10 cellular contexts compared by ENCODE assay signal in genomic region chr9:73157811-73158210, GRCh38. TPM values are rescaled to one million over a fixed set of nuclear protein-coding genes. Genes with fewer than 3 reads are reported as not detected.
A peak's percentile ranks its signal among the peaks of the same experiment; 100 is the strongest.
DNase-seq lines count a peak whose midpoint lies in the region; ATAC-seq and TF ChIP-seq lines count a peak whose summit lies in the region.
"Had no signal": no experiment of that assay in that cellular context is flagged by ENCODE, and none has a peak within 500 bp of the region (broad histone marks: within the 10 kb centered on the region; RNA-seq: fewer than 3 reads in every experiment).

No MANE protein-coding gene starts in this region.

- H3K4me3 ChIP-seq in RWPE2 (ENCODE audit: severe bottlenecking) (no peak overlapping the region), thymus (ENCODE audit: low read length) (no peak overlapping the region)

- peaks cover 75% of the 10 kb centered on the region for H3K4me1 Mint-ChIP-seq in activated T-cell treated with anti-CD3 and anti-CD28 coated beads, Interleukin-2, amount 50 U/mL, for 24 hours (ENCODE audit: low read depth)

- H3K36me3 Mint-ChIP-seq in activated T-cell treated with anti-CD3 and anti-CD28 coated beads, Interleukin-2, amount 50 U/mL, for 24 hours (ENCODE audit: low read depth) = peaks cover 40% of the 10 kb centered on the region

- H3K9me3 ChIP-seq in RWPE2 (ENCODE audit: severe bottlenecking) (no peaks in the 10 kb centered on the region), thymus (ENCODE audit: control insufficient read depth) (no peaks in the 10 kb centered on the region)

- peak overlapping the region; percentile 14 for H3K27ac ChIP-seq in RWPE2 (ENCODE audit: poor library complexity, severe bottlenecking)
- H3K27ac ChIP-seq in epithelial cell of prostate = peak overlapping the region; percentile 52
- peak overlapping the region; percentile 49 for H3K27ac ChIP-seq in thymus (ENCODE audit: low read depth)
- H3K27ac ChIP-seq: brain microvascular endothelial cell had no signal

- H3K36me3 ChIP-seq in RWPE2 (ENCODE audit: low read depth) (peaks cover 96% of the 10 kb centered on the region), thymus (ENCODE audit: control insufficient read depth, insufficient read depth) (no peaks in the 10 kb centered on the region)

- peaks cover 33% of the 10 kb centered on the region for H3K4me1 ChIP-seq in RWPE2 (ENCODE audit: insufficient read depth, poor library complexity, severe bottlenecking)
- peaks cover 9% of the 10 kb centered on the region for H3K4me1 ChIP-seq in thymus (ENCODE audit: control insufficient read depth, insufficient read depth, low read length)

- TF ChIP-seq CTCF in RWPE2 (IDR thresholded peaks at IDR 0.05; ENCODE audit: poor library complexity, severe bottlenecking) = no peak

- peak overlapping the region; percentile 80 for H3K27ac Mint-ChIP-seq in activated T-cell treated with anti-CD3 and anti-CD28 coated beads, Interleukin-2, amount 50 U/mL, for 24 hours

- H3K27me3 Mint-ChIP-seq in activated T-cell treated with anti-CD3 and anti-CD28 coated beads, Interleukin-2, amount 50 U/mL, for 24 hours = no peaks in the 10 kb centered on the region

- 94% methylated on average over 2 of the region's 2 CpGs for WGBS in thymus

- H3K27me3 ChIP-seq in RWPE2 (ENCODE audit: insufficient read depth, poor library complexity, severe bottlenecking) = no peaks in the 10 kb centered on the region
- no peaks in the 10 kb centered on the region for H3K27me3 ChIP-seq in thymus (ENCODE audit: control insufficient read depth, insufficient read depth)
- H3K27me3 ChIP-seq: brain microvascular endothelial cell had no signal

- no peak for ATAC-seq in RWPE2 (ENCODE audit: low read depth)

- peak overlapping the region; percentile 42 for H3K4me3 Mint-ChIP-seq in activated T-cell treated with anti-CD3 and anti-CD28 coated beads, Interleukin-2, amount 50 U/mL, for 24 hours

- H3K9me3 Mint-ChIP-seq in activated T-cell treated with anti-CD3 and anti-CD28 coated beads, Interleukin-2, amount 50 U/mL, for 24 hours = no peaks in the 10 kb centered on the region

- DNase-seq in activated T-cell treated with anti-CD3 and anti-CD28 coated beads, Interleukin-2, amount 50 U/mL, for 24 hours = no peak
- DNase-seq in activated T-cell treated with anti-CD3 and anti-CD28 coated beads, Interleukin-2, amount 50 U/mL, for 1 hour = no peak
- no peak for DNase-seq in RWPE2 (ENCODE audit: low spot score)
- DNase-seq in epithelial cell of prostate (ENCODE audit: low read depth, low spot score) = no peak
- no peak for DNase-seq in NCI-H82 (lab: John Stamatoyannopoulos, UW)
- no peak for DNase-seq in NCI-H1048 (lab: John Stamatoyannopoulos, UW)
- DNase-seq in DMS79 (lab: John Stamatoyannopoulos, UW) = no peak
- DNase-seq: brain microvascular endothelial cell, NCI-H2107 had no signal

RNA-seq across cellular contexts. Expression of gene ANXA1, which starts 6.1 kb away (rescaled TPM):
- polyA plus RNA-seq in thymus = 316 TPM
